Comparison of ENCODE assay signal across 27 cellular contexts in genomic region chr20:64166712-64167615, GRCh38. TPM values are rescaled to one million over a fixed set of nuclear protein-coding genes. Genes with fewer than 3 reads are reported as not detected.
DNase-seq lines count a peak whose midpoint lies in the region; ATAC-seq and TF ChIP-seq lines count a peak whose summit lies in the region.
"Had no signal": no experiment of that assay in that cellular context is flagged by ENCODE, and none has a peak within 500 bp of the region (broad histone marks: within the 10 kb centered on the region; RNA-seq: fewer than 3 reads in every experiment).

No MANE protein-coding gene starts in this region.

- no peaks in the 10 kb centered on the region for H3K36me3 Mint-ChIP-seq in progenitor cell of endocrine pancreas (ENCODE audit: insufficient read depth)
- H3K36me3 Mint-ChIP-seq: CD8-positive, alpha-beta memory T cell had no signal

- peaks cover 45% of the 10 kb centered on the region for H3K27me3 Mint-ChIP-seq in progenitor cell of endocrine pancreas

- 68 to 70% methylated on average over 2 to 17 of the region's 18 CpGs for WGBS in transverse colon (ENCODE audit: low coverage in 1 of 2), 2 donors

- H3K36me3 ChIP-seq in lower lobe of right lung (no peaks in the 10 kb centered on the region), transverse colon (no peaks in the 10 kb centered on the region)
- H3K36me3 ChIP-seq: ascending aorta, colonic mucosa, heart left ventricle, neutrophil, SJSA1, upper lobe of left lung had no signal

- H3K4me1 ChIP-seq in lower lobe of right lung (no peaks in the 10 kb centered on the region), transverse colon (no peaks in the 10 kb centered on the region)
- H3K4me1 ChIP-seq: ascending aorta, colonic mucosa, SJSA1, upper lobe of left lung had no signal

- H3K4me3 Mint-ChIP-seq in progenitor cell of endocrine pancreas (ENCODE audit: low read depth) = no peak overlapping the region
- H3K4me3 Mint-ChIP-seq: activated CD4-positive, alpha-beta memory T cell treated with anti-CD3 and anti-CD28 coated beads, Interleukin-2, amount 10 ng/mL, durations not matched to agents 7 days and 5 days; CD8-positive, alpha-beta memory T cell; H9 had no signal

- TF ChIP-seq RAD21 in Ishikawa (IDR thresholded peaks at IDR 0.05; ENCODE audit: low read depth) = no peak

- H3K27ac Mint-ChIP-seq in progenitor cell of endocrine pancreas = no peak overlapping the region
- H3K27ac Mint-ChIP-seq: activated CD4-positive, alpha-beta memory T cell treated with anti-CD3 and anti-CD28 coated beads, Interleukin-2, amount 10 ng/mL, durations not matched to agents 7 days and 5 days; H9 had no signal

- H3K4me1 Mint-ChIP-seq in progenitor cell of endocrine pancreas (ENCODE audit: low read depth) = no peaks in the 10 kb centered on the region
- H3K4me1 Mint-ChIP-seq: activated CD4-positive, alpha-beta memory T cell treated with anti-CD3 and anti-CD28 coated beads, Interleukin-2, amount 10 ng/mL, durations not matched to agents 7 days and 5 days; CD8-positive, alpha-beta memory T cell had no signal

- intact Hi-C loops in lower lobe of right lung (cut with DNase I) (no loop called here), transverse colon (cut with DNase I; ENCODE audit: low total_unique reads) (no loop called here)

- H3K27ac ChIP-seq in caudate nucleus (ENCODE audit: low read depth, low read length) (peak overlapping the region; percentile 36), lower lobe of right lung (no peak overlapping the region), transverse colon (no peak overlapping the region)
- H3K27ac ChIP-seq: ascending aorta, colonic mucosa, heart left ventricle, neutrophil, SJSA1, upper lobe of left lung had no signal

- no peak for TF ChIP-seq EP300 in Ishikawa (IDR thresholded peaks at IDR 0.05; ENCODE audit: borderline replicate concordance)
- TF ChIP-seq EP300 in transverse colon (IDR thresholded peaks at IDR 0.05; ENCODE audit: low read depth) = no peak

- no peak overlapping the region for H3K4me3 ChIP-seq in lower lobe of right lung
- H3K4me3 ChIP-seq in transverse colon = no peak overlapping the region
- H3K4me3 ChIP-seq: ascending aorta, colonic mucosa, heart left ventricle, SJSA1, upper lobe of left lung had no signal

- in situ Hi-C loops in transverse colon (cut with MboI; ENCODE audit: low pct_ligation_motif_present in 1 of 4, low pct_unique_long_range_greater_than_20kb in 1 of 4, low sequenced_read_pairs in 3 of 4) = no loop called here

- no peaks in the 10 kb centered on the region for H3K9me3 Mint-ChIP-seq in progenitor cell of endocrine pancreas (ENCODE audit: low read depth)
- H3K9me3 Mint-ChIP-seq: activated CD4-positive, alpha-beta memory T cell treated with anti-CD3 and anti-CD28 coated beads, Interleukin-2, amount 10 ng/mL, durations not matched to agents 7 days and 5 days; CD8-positive, alpha-beta memory T cell; H9 had no signal

- DNase-seq in ELF-1 (ENCODE audit: low read depth, low spot score) (peak; percentile 38), caudate nucleus (lab: John Stamatoyannopoulos, UW) (peak in 2 of 61 donors; percentile 9 to 66), lower lobe of right lung (peak; percentile 18), transverse colon (no peak), progenitor cell of endocrine pancreas (ENCODE audit: low spot score, unreplicated experiment) (no peak)
- DNase-seq: activated CD4-positive, alpha-beta memory T cell treated with anti-CD3 and anti-CD28 coated beads, Interleukin-2, amount 10 ng/mL, durations not matched to agents 7 days and 5 days; activated CD4-positive, CD25-positive, alpha-beta regulatory T cell; activated naive CD4-positive, alpha-beta T cell; CD8-positive, alpha-beta memory T cell; colonic mucosa; DMS53; H9; NCI-H1417 treated with DMSO at 0.1 percent for 48 hours; stimulated activated CD8-positive, alpha-beta memory T cell treated with anti-CD3 and anti-CD28 coated beads, Interleukin-4, amount 100 ng/mL, for 48 hours had no signal

- TF ChIP-seq CTCF in lower lobe of right lung (IDR thresholded peaks at IDR 0.05) (no peak), transverse colon (IDR thresholded peaks at IDR 0.05) (no peak), progenitor cell of endocrine pancreas (IDR thresholded peaks at IDR 0.05; ENCODE audit: unreplicated experiment) (no peak)

- peaks cover 50% of the 10 kb centered on the region for H3K27me3 ChIP-seq in lower lobe of right lung (ENCODE audit: low read depth)
- peaks cover 61% of the 10 kb centered on the region for H3K27me3 ChIP-seq in transverse colon
- H3K27me3 ChIP-seq: ascending aorta, colonic mucosa had no signal

- no peak for TF ChIP-seq POLR2A in transverse colon (IDR thresholded peaks at IDR 0.05)

- ATAC-seq in lower lobe of right lung = no peak
- no peak for ATAC-seq in HG03280 (IDR thresholded peaks at IDR 0.05; ENCODE audit: unreplicated experiment)
- ATAC-seq in HG03196 (IDR thresholded peaks at IDR 0.05; ENCODE audit: unreplicated experiment) = no peak
- ATAC-seq: heart left ventricle had no signal

- H3K9me3 ChIP-seq in lower lobe of right lung (no peaks in the 10 kb centered on the region), transverse colon (no peaks in the 10 kb centered on the region)
- H3K9me3 ChIP-seq: ascending aorta, colonic mucosa, heart left ventricle, neutrophil, SJSA1, upper lobe of left lung had no signal

TF ChIP-seq in Ishikawa, 13 proteins besides CTCF, POLR2A, EP300 and RAD21:
- TF ChIP-seq CREB1 (IDR thresholded peaks at IDR 0.05; ENCODE audit: low read depth) (no peak), YY1 (IDR thresholded peaks at IDR 0.05; ENCODE audit: low read depth) (no peak), REST (IDR thresholded peaks at IDR 0.05; ENCODE audit: low read depth) (peak; percentile 83), USF1 (IDR thresholded peaks at IDR 0.05) (no peak), MAX (IDR thresholded peaks at IDR 0.05) (no peak), CEBPB (IDR thresholded peaks at IDR 0.05) (no peak)

RNA-seq across cellular contexts. Expression of gene MYT1, which starts 2.7 kb away (rescaled TPM):
- total RNA-seq in lower lobe of right lung (not detected), transverse colon (under 1 TPM in 2 of 4 donors, not detected in 2; 0.16 to 0.55 TPM), progenitor cell of endocrine pancreas (1.9 and 2.3 TPM in 2 replicates)
- total RNA-seq: activated CD4-positive, alpha-beta memory T cell treated with anti-CD3 and anti-CD28 coated beads, Interleukin-2, amount 10 ng/mL, durations not matched to agents 7 days and 5 days; ascending aorta; M059J; SJSA1; T-helper 2 cell treated with Interferon-gamma antibody and Interleukin-4, amounts not matched to agents 100 ng/mL and 5 ng/mL, for 36 hours had no signal

RNA-seq across cellular contexts. Expression of gene NPBWR2, which starts 59.6 kb away (rescaled TPM):
- total RNA-seq in lower lobe of right lung (not detected), transverse colon (not detected), progenitor cell of endocrine pancreas (not detected in 2 replicates)
- total RNA-seq: activated CD4-positive, alpha-beta memory T cell treated with anti-CD3 and anti-CD28 coated beads, Interleukin-2, amount 10 ng/mL, durations not matched to agents 7 days and 5 days; ascending aorta; CD8-positive, alpha-beta memory T cell; colonic mucosa; H9; heart left ventricle; liver; M059J; mucosa of gallbladder; OCI-LY7; SJSA1; T-helper 2 cell treated with Interferon-gamma antibody and Interleukin-4, amounts not matched to agents 100 ng/mL and 5 ng/mL, for 36 hours; upper lobe of left lung had no signal

Comparison
In these comparisons a context has a peak if more than half of its experiments do, and no peak if none do; other contexts are left out.
1. DNase-seq: peak in ELF-1 (single experiment) and lower lobe of right lung (single experiment); none in transverse colon (single experiment) and progenitor cell of endocrine pancreas (single experiment).